ENCODE assay signal across 17 cellular contexts in genomic region chr22:36302439-36303114, GRCh38. TPM values are rescaled to one million over a fixed set of nuclear protein-coding genes. Genes with fewer than 3 reads are reported as not detected.
DNase-seq lines count a peak whose midpoint lies in the region; ATAC-seq and TF ChIP-seq lines count a peak whose summit lies in the region.
"Had no signal": no experiment of that assay in that cellular context is flagged by ENCODE, and none has a peak within 500 bp of the region (broad histone marks: within the 10 kb centered on the region; RNA-seq: fewer than 3 reads in every experiment).

No MANE protein-coding gene starts in this region.

- in situ Hi-C loops in gastrocnemius medialis (cut with MboI; ENCODE audit: low sequenced_read_pairs in 4 of 4): no loop called here

- peak overlapping the region; percentile 46 for H3K27ac Mint-ChIP-seq in activated naive CD4-positive, alpha-beta T cell treated with anti-CD3 and anti-CD28 coated beads for 36 hours
- H3K27ac Mint-ChIP-seq in stimulated activated naive B cell treated with anti-CD40 and anti-IgM and Interleukin-4, amounts not matched to agents 10 μg/mL and 1 μg/mL and 100 μg/mL, for 72 hours: peak overlapping the region; percentile 88

- peak overlapping the region in 3 of 4 donors; percentile 13 to 53 (median 52) for H3K27ac ChIP-seq in Peyer's patch
- peak overlapping the region; percentile 59 for H3K27ac ChIP-seq in hepatocyte
- peak overlapping the region in 2 of 4 donors; percentile 20 to 29 for H3K27ac ChIP-seq in gastrocnemius medialis
- H3K27ac ChIP-seq: testis had no signal

- peaks cover 4% of the 10 kb centered on the region for H3K4me1 Mint-ChIP-seq in activated naive CD4-positive, alpha-beta T cell treated with anti-CD3 and anti-CD28 coated beads for 36 hours (ENCODE audit: low read depth)
- peaks cover 11 to 36% of the 10 kb centered on the region in 2 donors for H3K4me1 Mint-ChIP-seq in stimulated activated naive B cell treated with anti-CD40 and anti-IgM and Interleukin-4, amounts not matched to agents 10 μg/mL and 1 μg/mL and 100 μg/mL, for 72 hours
- H3K4me1 Mint-ChIP-seq: WTC11 had no signal

- CTCF ChIA-PET in activated naive CD4-positive, alpha-beta T cell treated with anti-CD3 and anti-CD28 coated beads for 36 hours (lab: Charles Lee): interaction anchor here (0.6 to 8.7 kb wide), 18 partner anchors 8 to 220 kb away, joined by 3 to 119 read pairs (median 5); no protein-coding TSS in a partner anchor

- H3K36me3 Mint-ChIP-seq in activated naive CD4-positive, alpha-beta T cell treated with anti-CD3 and anti-CD28 coated beads for 36 hours (ENCODE audit: low read depth): peaks cover 58% of the 10 kb centered on the region
- peaks cover 45 to 70% of the 10 kb centered on the region in 2 donors for H3K36me3 Mint-ChIP-seq in stimulated activated naive B cell treated with anti-CD40 and anti-IgM and Interleukin-4, amounts not matched to agents 10 μg/mL and 1 μg/mL and 100 μg/mL, for 72 hours

- no peak for ATAC-seq in stimulated activated naive B cell treated with anti-CD40 and anti-IgM and Interleukin-4, amounts not matched to agents 10 μg/mL and 1 μg/mL and 100 μg/mL, for 72 hours (replicated peaks)
- no peak for ATAC-seq in gastrocnemius medialis
- ATAC-seq: WTC11 had no signal

- H3K9me3 ChIP-seq in Peyer's patch: no peaks in the 10 kb centered on the region
- no peaks in the 10 kb centered on the region for H3K9me3 ChIP-seq in hepatocyte (ENCODE audit: low read depth)
- no peaks in the 10 kb centered on the region for H3K9me3 ChIP-seq in gastrocnemius medialis
- no peaks in the 10 kb centered on the region for H3K9me3 ChIP-seq in MG63
- H3K9me3 ChIP-seq: mucosa of descending colon, testis had no signal

- peaks cover 0 to 14% (median 0%) of the 10 kb centered on the region in 4 donors for H3K4me1 ChIP-seq in Peyer's patch
- peaks cover 5% of the 10 kb centered on the region for H3K4me1 ChIP-seq in hepatocyte (ENCODE audit: insufficient read depth)
- H3K4me1 ChIP-seq in gastrocnemius medialis: no peaks in the 10 kb centered on the region
- H3K4me1 ChIP-seq: testis had no signal

- TF ChIP-seq CTCF in Peyer's patch (IDR thresholded peaks at IDR 0.05) (no peak), hepatocyte (IDR thresholded peaks at IDR 0.05; ENCODE audit: poor library complexity) (no peak), gastrocnemius medialis (IDR thresholded peaks at IDR 0.05 in 4 of 5, conservative IDR thresholded peaks at IDR 0.05 in 1 of 5) (no peak)

- H3K4me2 ChIP-seq in hepatocyte: no peak overlapping the region

- no peaks in the 10 kb centered on the region for H4K20me1 ChIP-seq in hepatocyte (ENCODE audit: insufficient read depth, poor library complexity, severe bottlenecking)

- H2AFZ ChIP-seq in hepatocyte: no peak overlapping the region

- H3K36me3 ChIP-seq in Peyer's patch (peaks cover 3 to 97% (median 9%) of the 10 kb centered on the region in 3 donors), hepatocyte (replicated peaks; ENCODE audit: insufficient read depth, low read depth) (peaks cover 5% of the 10 kb centered on the region), gastrocnemius medialis (peaks cover 13 to 99% of the 10 kb centered on the region in 2 donors), MG63 (peaks cover 98% of the 10 kb centered on the region)

- H3K79me2 ChIP-seq in hepatocyte: peaks cover 5% of the 10 kb centered on the region

- no peaks in the 10 kb centered on the region for H3K27me3 ChIP-seq in Peyer's patch
- H3K27me3 ChIP-seq in hepatocyte: no peaks in the 10 kb centered on the region
- no peaks in the 10 kb centered on the region for H3K27me3 ChIP-seq in gastrocnemius medialis
- H3K27me3 ChIP-seq in MG63: no peaks in the 10 kb centered on the region
- H3K27me3 ChIP-seq: testis had no signal

- TF ChIP-seq POLR2A in Peyer's patch (IDR thresholded peaks at IDR 0.05) (no peak), gastrocnemius medialis (IDR thresholded peaks at IDR 0.05) (no peak)

- no peaks in the 10 kb centered on the region for H3K27me3 Mint-ChIP-seq in activated naive CD4-positive, alpha-beta T cell treated with anti-CD3 and anti-CD28 coated beads for 36 hours (ENCODE audit: low read depth)
- H3K27me3 Mint-ChIP-seq in stimulated activated naive B cell treated with anti-CD40 and anti-IgM and Interleukin-4, amounts not matched to agents 10 μg/mL and 1 μg/mL and 100 μg/mL, for 72 hours: no peaks in the 10 kb centered on the region

- WGBS in hepatocyte (ENCODE audit: low lambda C conversion rate, missing lambda C conversion rate): 92% methylated on average over 17 of the region's 17 CpGs

- no peaks in the 10 kb centered on the region for H3K9me2 ChIP-seq in hepatocyte (replicated peaks; ENCODE audit: insufficient read depth)

- no peaks in the 10 kb centered on the region for H3K9me3 Mint-ChIP-seq in activated naive CD4-positive, alpha-beta T cell treated with anti-CD3 and anti-CD28 coated beads for 36 hours
- no peaks in the 10 kb centered on the region for H3K9me3 Mint-ChIP-seq in stimulated activated naive B cell treated with anti-CD40 and anti-IgM and Interleukin-4, amounts not matched to agents 10 μg/mL and 1 μg/mL and 100 μg/mL, for 72 hours
- H3K9me3 Mint-ChIP-seq: WTC11 had no signal

- DNase-seq in activated naive CD4-positive, alpha-beta T cell treated with anti-CD3 and anti-CD28 coated beads for 36 hours: no peak
- no peak for DNase-seq in activated naive CD4-positive, alpha-beta T cell treated with anti-CD3 and anti-CD28 coated beads, Interleukin-2, amount 50 U/mL, for 16 hours
- DNase-seq in Peyer's patch: no peak
- no peak for DNase-seq in hepatocyte (ENCODE audit: low spot score)
- DNase-seq in stimulated activated naive B cell treated with anti-CD40 and anti-IgM and Interleukin-4, amounts not matched to agents 10 μg/mL and 1 μg/mL and 100 μg/mL, for 72 hours: no peak
- no peak for DNase-seq in gastrocnemius medialis
- no peak for DNase-seq in MG63
- no peak for DNase-seq in DMS53 (lab: John Stamatoyannopoulos, UW)
- DNase-seq: activated CD8-positive, alpha-beta memory T cell treated with anti-CD3 and anti-CD28 coated beads, Interleukin-2, amount 50 U/mL, for 4 hours; amygdala; Calu3; kidney; NCI-H1930; NCI-H510A treated with DMSO at 0.1 percent for 48 hours; testis had no signal

- no peak overlapping the region for H3K4me3 Mint-ChIP-seq in activated naive CD4-positive, alpha-beta T cell treated with anti-CD3 and anti-CD28 coated beads for 36 hours
- H3K4me3 Mint-ChIP-seq in stimulated activated naive B cell treated with anti-CD40 and anti-IgM and Interleukin-4, amounts not matched to agents 10 μg/mL and 1 μg/mL and 100 μg/mL, for 72 hours: no peak overlapping the region
- H3K4me3 Mint-ChIP-seq: WTC11 had no signal

- intact Hi-C loops in activated naive CD4-positive, alpha-beta T cell treated with anti-CD3 and anti-CD28 coated beads for 36 hours (cut with micrococcal nuclease): no loop called here
- intact Hi-C loops in gastrocnemius medialis (cut with DNase I; ENCODE audit: low total_unique reads): no loop called here

- H3K4me3 ChIP-seq in Peyer's patch (no peak overlapping the region), hepatocyte (no peak overlapping the region), gastrocnemius medialis (no peak overlapping the region), MG63 (no peak overlapping the region)
- H3K4me3 ChIP-seq: mucosa of descending colon, testis had no signal

RNA-seq across cellular contexts. Expression of gene APOL1, which starts 49.6 kb away (rescaled TPM):
- total RNA-seq in activated naive CD4-positive, alpha-beta T cell treated with anti-CD3 and anti-CD28 coated beads for 36 hours: 10 to 100 TPM; 17.4 to 22.0 TPM
- 10 to 100 TPM; 12.2 to 23.9 (median 19.8) TPM for total RNA-seq in Peyer's patch
- total RNA-seq in hepatocyte: 6.2 and 7.3 TPM in 2 replicates
- 6.4 and 6.8 TPM in 2 replicates for polyA plus RNA-seq in hepatocyte
- total RNA-seq in gastrocnemius medialis: 10 to 100 TPM in 1 of 4 donors, 1 to 10 TPM in 2, under 1 TPM in 1; 0.87 to 11.1 (median 6.2) TPM
- total RNA-seq in MG63 (2014; rRNA removed; shearing (Covaris generic); ENCODE audit: low replicate concordance): 0.49 and 2.4 TPM in 2 replicates
